In the genomic region with DNA sequence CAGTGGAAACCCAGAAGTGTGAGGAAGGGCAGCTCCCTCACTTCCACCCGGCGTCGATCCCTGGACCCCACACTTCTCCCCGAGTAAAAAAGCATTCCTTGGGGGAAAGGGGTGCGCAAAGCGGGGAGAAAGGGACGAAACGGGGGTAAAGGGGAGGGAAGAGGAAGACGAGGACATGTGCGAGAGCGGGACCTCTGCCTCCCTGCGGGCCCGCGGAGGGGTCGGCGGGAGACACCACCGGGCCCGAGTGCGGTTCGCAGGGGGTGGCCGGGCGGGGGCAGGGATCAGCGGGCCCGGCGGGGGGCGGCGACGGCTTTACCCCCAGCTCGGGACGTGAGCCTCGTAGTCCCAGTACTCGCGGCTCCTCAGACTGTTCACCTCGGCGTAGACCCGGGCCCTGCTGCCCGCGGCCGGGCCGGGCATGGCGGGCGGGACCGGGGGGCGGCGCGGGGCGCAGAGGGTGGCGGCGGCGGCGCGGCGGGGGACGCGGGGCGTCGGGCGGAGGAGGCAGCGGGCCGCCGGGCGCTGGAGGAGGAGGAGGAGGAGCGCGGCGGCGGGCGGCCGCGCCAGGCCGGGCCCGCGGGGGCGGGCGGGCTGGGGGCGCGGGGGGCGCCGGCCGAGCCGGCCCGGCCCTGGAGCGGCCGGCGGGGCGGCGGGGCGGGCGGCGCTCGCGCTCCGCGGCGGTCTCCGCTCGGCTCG, we compare ENCODE assay signal across 9 cellular contexts. TPM values are rescaled to one million over a fixed set of nuclear protein-coding genes. Genes with fewer than 3 reads are reported as not detected.
DNase-seq lines count a peak whose midpoint lies in the region; ATAC-seq and TF ChIP-seq lines count a peak whose summit lies in the region.
"Had no signal": no experiment of that assay in that cellular context is flagged by ENCODE, and none has a peak within 500 bp of the region (broad histone marks: within the 10 kb centered on the region; RNA-seq: fewer than 3 reads in every experiment).

No MANE protein-coding gene starts in this region.

- peak overlapping the region; percentile 61 for H3K4me2 ChIP-seq in parathyroid adenoma (ENCODE audit: low read length)

- peak overlapping the region; percentile 19 for H2AFZ ChIP-seq in parathyroid adenoma

- no peak overlapping the region for H3K9ac ChIP-seq in parathyroid adenoma

- peaks cover 3% of the 10 kb centered on the region for H3K79me2 ChIP-seq in parathyroid adenoma

- H3K9me3 ChIP-seq in parathyroid adenoma (ENCODE audit: control insufficient read depth, low read length), result no peaks in the 10 kb centered on the region

- no peaks in the 10 kb centered on the region for H3K27me3 ChIP-seq in parathyroid adenoma (ENCODE audit: control insufficient read depth, insufficient read depth, low read length)

- ATAC-seq in HG02970 (IDR thresholded peaks at IDR 0.05; ENCODE audit: low FRiP score, unreplicated experiment), result peak; percentile 32
- ATAC-seq in GM21619 (IDR thresholded peaks at IDR 0.05; ENCODE audit: unreplicated experiment), result no peak
- no peak for ATAC-seq in GM18873 (IDR thresholded peaks at IDR 0.05; ENCODE audit: low FRiP score, unreplicated experiment)

- peak overlapping the region; percentile 85 for H3K4me3 ChIP-seq in fibroblast of the aortic adventitia (ENCODE audit: low read depth, low read length)
- H3K4me3 ChIP-seq in parathyroid adenoma (ENCODE audit: low read depth, low read length), result peak overlapping the region; percentile 39

- H3K4me1 ChIP-seq in parathyroid adenoma, result peaks cover 9% of the 10 kb centered on the region

- H3K27ac ChIP-seq in VCaP, result peak overlapping the region; percentile 57; the same call in 1 of the 2 replicates
- H3K27ac ChIP-seq in parathyroid adenoma, result no peak overlapping the region
- H3K27ac ChIP-seq: epithelial cell of prostate had no signal

- no peaks in the 10 kb centered on the region for H3K36me3 ChIP-seq in parathyroid adenoma (ENCODE audit: control insufficient read depth, insufficient read depth, low read length)

- DNase-seq in activated CD4-positive, alpha-beta T cell treated with anti-CD3 and anti-CD28 coated beads for 48 hours, result peak; percentile 15
- DNase-seq in activated CD4-positive, alpha-beta T cell treated with anti-CD3 and anti-CD28 coated beads, Interleukin-2, amount 50 U/mL, for 1 hour, result no peak
- DNase-seq in fibroblast of the aortic adventitia (ENCODE audit: low read depth), result no peak

- TF ChIP-seq CTCF in VCaP (conservative IDR thresholded peaks at IDR 0.05) (no peak), fibroblast of the aortic adventitia (IDR thresholded peaks at IDR 0.05; ENCODE audit: insufficient read depth, low read length) (no peak), parathyroid adenoma (IDR thresholded peaks at IDR 0.05) (no peak)

RNA-seq across cellular contexts. Expression of a gene that starts 0.4 kb away (rescaled TPM):
- 25.4 and 48.4 TPM in 2 replicates for total RNA-seq in fibroblast of the aortic adventitia (ENCODE audit: low replicate concordance)
